28 cellular contexts compared by ENCODE assay signal in genomic region chr1:218558411-218558810, GRCh38.
A peak's percentile ranks its signal among the peaks of the same experiment; 100 is the strongest.
DNase-seq lines count a peak whose midpoint lies in the region; ATAC-seq and TF ChIP-seq lines count a peak whose summit lies in the region.
"Had no signal": no experiment of that assay in that cellular context is flagged by ENCODE, and none has a peak within 500 bp of the region (broad histone marks: within the 10 kb centered on the region; RNA-seq: fewer than 3 reads in every experiment).

No MANE protein-coding gene starts in this region.

- no peaks in the 10 kb centered on the region for H3K36me3 ChIP-seq in GM23338 (ENCODE audit: insufficient read depth)
- no peaks in the 10 kb centered on the region for H3K36me3 ChIP-seq in osteoblast (ENCODE audit: insufficient read depth, low read length)
- no peaks in the 10 kb centered on the region for H3K36me3 ChIP-seq in effector memory CD4-positive, alpha-beta T cell (ENCODE audit: control insufficient read depth, insufficient read depth, low read length)
- H3K36me3 ChIP-seq: esophagus squamous epithelium, HAP-1, heart left ventricle, left ventricle myocardium inferior, MG63, thoracic aorta had no signal

- H3K36me3 Mint-ChIP-seq in GM23338 (ENCODE audit: low read depth) (no peaks in the 10 kb centered on the region), WTC11 (no peaks in the 10 kb centered on the region)
- H3K36me3 Mint-ChIP-seq: activated naive CD8-positive, alpha-beta T cell; CD4-positive, alpha-beta memory T cell; T-cell had no signal

- no peaks in the 10 kb centered on the region for H3F3A ChIP-seq in GM23338 (replicated peaks; ENCODE audit: low read depth)

- H3K4me3 ChIP-seq in GM23338 (no peak overlapping the region), osteoblast (ENCODE audit: insufficient read depth, low read length) (no peak overlapping the region)
- H3K4me3 ChIP-seq in effector memory CD4-positive, alpha-beta T cell (ENCODE audit: insufficient read depth, low read depth, low read length, poor library complexity, severe bottlenecking): no peak overlapping the region
- H3K4me3 ChIP-seq: coronary artery, esophagus squamous epithelium, HAP-1, heart left ventricle, left ventricle myocardium inferior, MG63, thoracic aorta had no signal

- no peaks in the 10 kb centered on the region for H3K9me3 ChIP-seq in osteoblast (ENCODE audit: low read depth, low read length)
- H3K9me3 ChIP-seq in effector memory CD4-positive, alpha-beta T cell (ENCODE audit: control insufficient read depth, low read length): no peaks in the 10 kb centered on the region
- H3K9me3 ChIP-seq: esophagus squamous epithelium, HAP-1, left ventricle myocardium inferior, MG63, thoracic aorta had no signal

- peaks cover 1% of the 10 kb centered on the region; the same call in 1 of the 2 replicates for H3K9me2 ChIP-seq in GM23338 (ENCODE audit: insufficient read depth)

- DNase-seq in NCI-H510A treated with DMSO at 0.1 percent for 48 hours (lab: John Stamatoyannopoulos, UW): peak; percentile 58
- no peak for DNase-seq in NCI-H510A (lab: John Stamatoyannopoulos, UW)
- DNase-seq in GM23338 (ENCODE audit: low spot score): peak; percentile 5
- DNase-seq in WTC11 (ENCODE audit: low spot score): no peak
- no peak for DNase-seq in osteoblast (ENCODE audit: insufficient read length, low spot score, missing footprints)
- DNase-seq in effector memory CD4-positive, alpha-beta T cell: no peak
- DNase-seq in GM13976 (ENCODE audit: low spot score): no peak
- DNase-seq: activated CD4-positive, alpha-beta T cell treated with anti-CD3 and anti-CD28 coated beads, Interleukin-2, amount 50 U/mL, for 1 hour; activated CD4-positive, CD25-positive, alpha-beta regulatory T cell; activated effector memory CD4-positive, alpha-beta T cell treated with anti-CD3 and anti-CD28 coated beads, Interleukin-2, amount 50 U/mL, for 16 hours; activated T-cell treated with anti-CD3 and anti-CD28 coated beads, Interleukin-2, amount 50 U/mL, for 24 hours; CD4-positive, alpha-beta memory T cell; esophagus squamous epithelium; KG1; left ventricle myocardium inferior; NCI-H2171; NCI-H524 treated with DMSO at 0.1 percent for 48 hours; stimulated activated CD4-positive, alpha-beta T cell treated with anti-CD3 and anti-CD28 coated beads, Interleukin-1b, Interleukin-23, amount 100 ng/mL, for 48 hours; T-cell had no signal

- H3K4me1 Mint-ChIP-seq in GM23338 (peaks cover 8% of the 10 kb centered on the region; the same call in 2 of the 3 replicates), WTC11 (peaks cover 12% of the 10 kb centered on the region)
- H3K4me1 Mint-ChIP-seq: CD4-positive, alpha-beta memory T cell; T-cell had no signal

- H3K79me2 ChIP-seq in GM23338 (replicated peaks; ENCODE audit: insufficient read depth): no peaks in the 10 kb centered on the region
- H3K79me2 ChIP-seq in osteoblast (ENCODE audit: insufficient read depth, low read length): no peaks in the 10 kb centered on the region

- no peaks in the 10 kb centered on the region for H3K27me3 Mint-ChIP-seq in GM23338 (ENCODE audit: insufficient read depth, low read depth, poor library complexity)
- H3K27me3 Mint-ChIP-seq in WTC11 (ENCODE audit: low read depth): no peaks in the 10 kb centered on the region
- H3K27me3 Mint-ChIP-seq: activated T-cell treated with anti-CD3 and anti-CD28 coated beads, Interleukin-2, amount 50 U/mL, for 24 hours; stimulated activated naive CD8-positive, alpha-beta T cell treated with anti-CD3 and anti-CD28 coated beads, Interleukin-15, Interleukin-2, amounts not matched to agents 100 ng/mL and 50 ng/mL, for 24 hours; T-cell had no signal

- CTCF ChIA-PET in WTC11 (lab: Charles Lee): no interaction called here

- H3K9me3 Mint-ChIP-seq in GM23338: no peaks in the 10 kb centered on the region
- peaks cover 10% of the 10 kb centered on the region for H3K9me3 Mint-ChIP-seq in WTC11
- H3K9me3 Mint-ChIP-seq: activated T-cell treated with anti-CD3 and anti-CD28 coated beads, Interleukin-2, amount 50 U/mL, for 24 hours; stimulated activated naive CD8-positive, alpha-beta T cell treated with anti-CD3 and anti-CD28 coated beads, Interleukin-15, Interleukin-2, amounts not matched to agents 100 ng/mL and 50 ng/mL, for 24 hours had no signal

- POLR2A ChIA-PET in WTC11 (lab: Charles Lee): no interaction called here

- H3K27ac Mint-ChIP-seq in GM23338 (peak overlapping the region; percentile 59; the same call in 1 of the 2 replicates), WTC11 (peak overlapping the region; percentile 37)
- H3K27ac Mint-ChIP-seq: activated naive CD8-positive, alpha-beta T cell; activated T-cell treated with anti-CD3 and anti-CD28 coated beads, Interleukin-2, amount 50 U/mL, for 24 hours; CD4-positive, alpha-beta memory T cell; stimulated activated naive CD8-positive, alpha-beta T cell treated with anti-CD3 and anti-CD28 coated beads, Interleukin-15, Interleukin-2, amounts not matched to agents 100 ng/mL and 50 ng/mL, for 24 hours; T-cell had no signal

- ATAC-seq in GM23338 (no peak), WTC11 (no peak)
- ATAC-seq: T-cell had no signal

- H3K4me1 ChIP-seq in GM23338 (ENCODE audit: insufficient read depth) (peaks cover 7% of the 10 kb centered on the region; the same call in 1 of the 2 replicates), osteoblast (ENCODE audit: insufficient read depth, low read length) (peaks cover 5% of the 10 kb centered on the region)
- H3K4me1 ChIP-seq in effector memory CD4-positive, alpha-beta T cell (ENCODE audit: control insufficient read depth, insufficient read depth, low read length, poor library complexity, severe bottlenecking): no peaks in the 10 kb centered on the region
- H3K4me1 ChIP-seq: esophagus squamous epithelium, foreskin keratinocyte, HAP-1 had no signal

- H2AFZ ChIP-seq in GM23338 (no peak overlapping the region), osteoblast (ENCODE audit: low read length) (peak overlapping the region; percentile 15)

- H3K27me3 ChIP-seq in GM23338 (ENCODE audit: insufficient read depth) (no peaks in the 10 kb centered on the region), osteoblast (ENCODE audit: insufficient read depth, low read length) (no peaks in the 10 kb centered on the region)
- no peaks in the 10 kb centered on the region for H3K27me3 ChIP-seq in effector memory CD4-positive, alpha-beta T cell (replicated peaks; ENCODE audit: control insufficient read depth, insufficient read depth, low read length, poor library complexity, severe bottlenecking)
- H3K27me3 ChIP-seq: esophagus squamous epithelium, foreskin keratinocyte, heart left ventricle, MG63 had no signal

- H3K27ac ChIP-seq in GM23338 (ENCODE audit: low read depth) (no peak overlapping the region), osteoblast (ENCODE audit: low read depth, low read length) (no peak overlapping the region)
- no peak overlapping the region for H3K27ac ChIP-seq in effector memory CD4-positive, alpha-beta T cell (ENCODE audit: insufficient read depth, low read length, poor library complexity, severe bottlenecking)
- H3K27ac ChIP-seq: coronary artery, esophagus squamous epithelium, foreskin keratinocyte, heart left ventricle, HL-60, left ventricle myocardium inferior, thoracic aorta had no signal

- no peaks in the 10 kb centered on the region for H4K20me1 ChIP-seq in GM23338 (replicated peaks; ENCODE audit: insufficient read depth)
- H4K20me1 ChIP-seq in osteoblast (ENCODE audit: insufficient read depth, low read length): no peaks in the 10 kb centered on the region

- H3K4me2 ChIP-seq in GM23338 (0 out of 2 replicates have a peak overlapping the region, but pooled peaks have one; percentile 14), osteoblast (ENCODE audit: insufficient read depth, low read length) (no peak overlapping the region)

- H3K4me3 Mint-ChIP-seq in GM23338: no peak overlapping the region
- H3K4me3 Mint-ChIP-seq in WTC11: no peak overlapping the region
- H3K4me3 Mint-ChIP-seq: activated naive CD8-positive, alpha-beta T cell; activated T-cell treated with anti-CD3 and anti-CD28 coated beads, Interleukin-2, amount 50 U/mL, for 24 hours; CD4-positive, alpha-beta memory T cell; stimulated activated naive CD8-positive, alpha-beta T cell treated with anti-CD3 and anti-CD28 coated beads, Interleukin-15, Interleukin-2, amounts not matched to agents 100 ng/mL and 50 ng/mL, for 24 hours; T-cell had no signal

- TF ChIP-seq CTCF in GM23338 (conservative IDR thresholded peaks at IDR 0.05; ENCODE audit: low read depth in 2 of 2) (no peak), WTC11 (IDR thresholded peaks at IDR 0.05) (no peak), osteoblast (IDR thresholded peaks at IDR 0.05; ENCODE audit: extremely low read depth, low read depth, low read length) (no peak), GM13976 (IDR thresholded peaks at IDR 0.05; ENCODE audit: borderline replicate concordance, control extremely low read depth, extremely low read depth, insufficient read depth, missing control alignments) (no peak)

- in situ Hi-C loops in GM13976 (cut with MboI; ENCODE audit: low sequenced_read_pairs, unreplicated experiment): no loop called here

TF ChIP-seq in GM23338, 12 proteins besides CTCF, POLR2A, EP300 and RAD21 (continues in another document):
- no peak for TF ChIP-seq EZH2phosphoT487 (IDR thresholded peaks at IDR 0.05; ENCODE audit: unreplicated experiment)
- TF ChIP-seq POLR2AphosphoS5 (IDR thresholded peaks at IDR 0.05; ENCODE audit: low read depth): no peak
- no peak for TF ChIP-seq JUNB (IDR thresholded peaks at IDR 0.05; ENCODE audit: unreplicated experiment)
- no peak for TF ChIP-seq STAT1 (IDR thresholded peaks at IDR 0.05; ENCODE audit: unreplicated experiment)
- no peak for TF ChIP-seq ZNF331 (CRISPR knock-in tag; IDR thresholded peaks at IDR 0.05; ENCODE audit: low read depth)
- no peak for TF ChIP-seq EZH2 (IDR thresholded peaks at IDR 0.05; ENCODE audit: low read depth, unreplicated experiment)

TF ChIP-seq in WTC11, 78 proteins besides CTCF, POLR2A, EP300 and RAD21 (continues in another document):
- TF ChIP-seq ZNF416 (CRISPR knock-in tag; IDR thresholded peaks at IDR 0.05) (no peak), USF1 (CRISPR knock-in tag; IDR thresholded peaks at IDR 0.05) (no peak)

Comparison
In these comparisons a context has a peak if more than half of its experiments do, and no peak if none do; other contexts are left out.
1. DNase-seq: peak in NCI-H510A treated with DMSO at 0.1 percent for 48 hours (single experiment) and GM23338 (single experiment); none in NCI-H510A (single experiment), WTC11 (single experiment), osteoblast (single experiment), effector memory CD4-positive, alpha-beta T cell (0 of 3) and GM13976 (single experiment).